Comparison of ENCODE assay signal across 1 cellular context in the genomic region with DNA sequence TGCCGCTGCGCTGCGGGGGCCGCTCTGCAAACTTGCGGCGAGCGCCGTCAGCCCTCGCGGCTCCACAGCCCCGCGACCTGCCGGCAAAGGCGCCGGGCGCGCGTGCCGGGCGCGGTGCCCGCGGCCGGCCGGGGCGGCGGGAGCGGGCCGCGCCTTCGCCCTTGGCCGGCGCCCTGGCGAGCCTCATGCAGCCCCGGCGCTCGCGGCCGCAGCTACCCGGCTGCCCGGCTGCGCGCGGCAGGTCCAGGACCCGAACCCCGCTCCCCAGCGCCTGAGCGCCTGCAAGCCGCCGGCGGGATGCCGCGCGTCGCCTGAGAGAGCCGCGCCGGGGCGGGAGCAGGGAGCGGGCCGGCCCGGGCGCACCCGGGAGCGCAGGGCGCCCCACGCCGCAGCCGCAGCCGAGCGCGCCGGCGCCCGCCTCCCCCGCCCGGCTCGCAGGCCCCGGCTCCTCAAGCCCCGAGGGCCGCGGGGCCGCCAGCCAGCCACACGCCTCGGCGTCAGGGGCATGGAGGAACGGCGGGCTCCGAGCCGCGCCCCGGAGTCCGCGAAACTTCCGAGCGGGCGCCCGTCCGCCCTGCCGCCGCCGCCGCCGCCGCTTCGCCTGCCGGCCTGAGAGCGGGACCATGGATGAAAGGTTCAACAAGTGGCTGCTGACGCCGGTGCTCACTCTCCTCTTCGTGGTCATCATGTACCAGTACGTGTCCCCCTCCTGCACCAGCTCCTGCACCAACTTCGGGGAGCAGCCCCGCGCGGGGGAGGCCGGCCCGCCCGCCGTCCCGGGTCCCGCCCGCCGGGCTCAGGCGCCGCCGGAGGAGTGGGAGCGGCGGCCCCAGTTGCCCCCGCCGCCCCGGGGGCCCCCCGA.
TF ChIP-seq lines count a peak whose summit lies in the region.

No MANE protein-coding gene starts in this region.

TF ChIP-seq in HepG2, 621 proteins besides CTCF, POLR2A, EP300 and RAD21:
- TF ChIP-seq, protein P1, sequence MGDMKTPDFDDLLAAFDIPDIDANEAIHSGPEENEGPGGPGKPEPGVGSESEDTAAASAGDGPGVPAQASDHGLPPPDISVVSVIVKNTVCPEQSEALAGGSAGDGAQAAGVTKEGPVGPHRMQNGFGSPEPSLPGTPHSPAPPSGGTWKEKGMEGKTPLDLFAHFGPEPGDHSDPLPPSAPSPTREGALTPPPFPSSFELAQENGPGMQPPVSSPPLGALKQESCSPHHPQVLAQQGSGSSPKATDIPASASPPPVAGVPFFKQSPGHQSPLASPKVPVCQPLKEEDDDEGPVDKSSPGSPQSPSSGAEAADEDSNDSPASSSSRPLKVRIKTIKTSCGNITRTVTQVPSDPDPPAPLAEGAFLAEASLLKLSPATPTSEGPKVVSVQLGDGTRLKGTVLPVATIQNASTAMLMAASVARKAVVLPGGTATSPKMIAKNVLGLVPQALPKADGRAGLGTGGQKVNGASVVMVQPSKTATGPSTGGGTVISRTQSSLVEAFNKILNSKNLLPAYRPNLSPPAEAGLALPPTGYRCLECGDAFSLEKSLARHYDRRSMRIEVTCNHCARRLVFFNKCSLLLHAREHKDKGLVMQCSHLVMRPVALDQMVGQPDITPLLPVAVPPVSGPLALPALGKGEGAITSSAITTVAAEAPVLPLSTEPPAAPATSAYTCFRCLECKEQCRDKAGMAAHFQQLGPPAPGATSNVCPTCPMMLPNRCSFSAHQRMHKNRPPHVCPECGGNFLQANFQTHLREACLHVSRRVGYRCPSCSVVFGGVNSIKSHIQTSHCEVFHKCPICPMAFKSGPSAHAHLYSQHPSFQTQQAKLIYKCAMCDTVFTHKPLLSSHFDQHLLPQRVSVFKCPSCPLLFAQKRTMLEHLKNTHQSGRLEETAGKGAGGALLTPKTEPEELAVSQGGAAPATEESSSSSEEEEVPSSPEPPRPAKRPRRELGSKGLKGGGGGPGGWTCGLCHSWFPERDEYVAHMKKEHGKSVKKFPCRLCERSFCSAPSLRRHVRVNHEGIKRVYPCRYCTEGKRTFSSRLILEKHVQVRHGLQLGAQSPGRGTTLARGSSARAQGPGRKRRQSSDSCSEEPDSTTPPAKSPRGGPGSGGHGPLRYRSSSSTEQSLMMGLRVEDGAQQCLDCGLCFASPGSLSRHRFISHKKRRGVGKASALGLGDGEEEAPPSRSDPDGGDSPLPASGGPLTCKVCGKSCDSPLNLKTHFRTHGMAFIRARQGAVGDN (CRISPR knock-in tag; IDR thresholded peaks at IDR 0.05), result 0 out of 2 replicates have a peak, but pooled peaks have one; percentile 4
- TF ChIP-seq, protein P2, sequence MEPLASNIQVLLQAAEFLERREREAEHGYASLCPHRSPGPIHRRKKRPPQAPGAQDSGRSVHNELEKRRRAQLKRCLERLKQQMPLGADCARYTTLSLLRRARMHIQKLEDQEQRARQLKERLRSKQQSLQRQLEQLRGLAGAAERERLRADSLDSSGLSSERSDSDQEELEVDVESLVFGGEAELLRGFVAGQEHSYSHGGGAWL (CRISPR knock-in tag; IDR thresholded peaks at IDR 0.05), result no peak
- TF ChIP-seq EZH2 (conservative IDR thresholded peaks at IDR 0.05; ENCODE audit: low read depth, low read length), result peak; percentile 41; the same call in 1 of the 2 replicates
- 0 out of 2 replicates have a peak, but pooled peaks have one; percentile 38 for TF ChIP-seq ZNF777 (CRISPR knock-in tag; IDR thresholded peaks at IDR 0.05)
TF ChIP-seq in HepG2: peak in this region for 3.
